In the genomic region with DNA sequence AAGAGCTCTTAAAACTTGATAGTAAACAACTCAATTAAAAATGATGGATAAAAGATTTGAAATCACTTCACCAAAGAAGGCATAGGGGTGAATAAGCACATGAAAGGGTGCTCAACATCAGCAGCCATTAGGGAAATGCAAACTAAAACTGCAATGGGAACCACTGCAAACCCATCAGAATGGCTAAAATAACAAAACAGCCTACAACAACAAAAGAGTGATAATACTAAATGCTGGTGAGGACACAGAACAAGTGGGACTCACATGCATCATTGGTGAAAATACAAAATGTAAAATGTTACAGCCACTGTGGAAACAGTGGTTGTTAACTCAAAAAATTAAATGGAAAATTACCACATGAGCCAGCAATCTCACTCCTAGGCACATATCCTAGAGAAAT, we compare ENCODE assay signal across 2 cellular contexts.
A peak's percentile ranks its signal among the peaks of the same experiment; 100 is the strongest.
TF ChIP-seq lines count a peak whose summit lies in the region.

No MANE protein-coding gene starts in this region.

TF ChIP-seq in HEK293, 187 proteins besides CTCF, POLR2A, EP300 and RAD21:
- TF ChIP-seq ZNF184 (tag by site-specific recombination; IDR thresholded peaks at IDR 0.05) (peak; percentile 91), IKZF3 (tag by site-specific recombination; IDR thresholded peaks at IDR 0.05) (no peak)
TF ChIP-seq in HEK293: peak in this region for 1.

TF ChIP-seq in H1, 55 proteins besides CTCF, POLR2A, EP300 and RAD21:
- TF ChIP-seq RNF2 (IDR thresholded peaks at IDR 0.05; ENCODE audit: borderline replicate concordance, low read depth, low read length, missing control alignments, poor library complexity, severe bottlenecking) (no peak), TEAD4 (IDR thresholded peaks at IDR 0.05; ENCODE audit: low read depth, low read length) (no peak), POLR2AphosphoS5 (IDR thresholded peaks at IDR 0.05; ENCODE audit: low read depth, low read length) (no peak)
- TF ChIP-seq, protein P1, sequence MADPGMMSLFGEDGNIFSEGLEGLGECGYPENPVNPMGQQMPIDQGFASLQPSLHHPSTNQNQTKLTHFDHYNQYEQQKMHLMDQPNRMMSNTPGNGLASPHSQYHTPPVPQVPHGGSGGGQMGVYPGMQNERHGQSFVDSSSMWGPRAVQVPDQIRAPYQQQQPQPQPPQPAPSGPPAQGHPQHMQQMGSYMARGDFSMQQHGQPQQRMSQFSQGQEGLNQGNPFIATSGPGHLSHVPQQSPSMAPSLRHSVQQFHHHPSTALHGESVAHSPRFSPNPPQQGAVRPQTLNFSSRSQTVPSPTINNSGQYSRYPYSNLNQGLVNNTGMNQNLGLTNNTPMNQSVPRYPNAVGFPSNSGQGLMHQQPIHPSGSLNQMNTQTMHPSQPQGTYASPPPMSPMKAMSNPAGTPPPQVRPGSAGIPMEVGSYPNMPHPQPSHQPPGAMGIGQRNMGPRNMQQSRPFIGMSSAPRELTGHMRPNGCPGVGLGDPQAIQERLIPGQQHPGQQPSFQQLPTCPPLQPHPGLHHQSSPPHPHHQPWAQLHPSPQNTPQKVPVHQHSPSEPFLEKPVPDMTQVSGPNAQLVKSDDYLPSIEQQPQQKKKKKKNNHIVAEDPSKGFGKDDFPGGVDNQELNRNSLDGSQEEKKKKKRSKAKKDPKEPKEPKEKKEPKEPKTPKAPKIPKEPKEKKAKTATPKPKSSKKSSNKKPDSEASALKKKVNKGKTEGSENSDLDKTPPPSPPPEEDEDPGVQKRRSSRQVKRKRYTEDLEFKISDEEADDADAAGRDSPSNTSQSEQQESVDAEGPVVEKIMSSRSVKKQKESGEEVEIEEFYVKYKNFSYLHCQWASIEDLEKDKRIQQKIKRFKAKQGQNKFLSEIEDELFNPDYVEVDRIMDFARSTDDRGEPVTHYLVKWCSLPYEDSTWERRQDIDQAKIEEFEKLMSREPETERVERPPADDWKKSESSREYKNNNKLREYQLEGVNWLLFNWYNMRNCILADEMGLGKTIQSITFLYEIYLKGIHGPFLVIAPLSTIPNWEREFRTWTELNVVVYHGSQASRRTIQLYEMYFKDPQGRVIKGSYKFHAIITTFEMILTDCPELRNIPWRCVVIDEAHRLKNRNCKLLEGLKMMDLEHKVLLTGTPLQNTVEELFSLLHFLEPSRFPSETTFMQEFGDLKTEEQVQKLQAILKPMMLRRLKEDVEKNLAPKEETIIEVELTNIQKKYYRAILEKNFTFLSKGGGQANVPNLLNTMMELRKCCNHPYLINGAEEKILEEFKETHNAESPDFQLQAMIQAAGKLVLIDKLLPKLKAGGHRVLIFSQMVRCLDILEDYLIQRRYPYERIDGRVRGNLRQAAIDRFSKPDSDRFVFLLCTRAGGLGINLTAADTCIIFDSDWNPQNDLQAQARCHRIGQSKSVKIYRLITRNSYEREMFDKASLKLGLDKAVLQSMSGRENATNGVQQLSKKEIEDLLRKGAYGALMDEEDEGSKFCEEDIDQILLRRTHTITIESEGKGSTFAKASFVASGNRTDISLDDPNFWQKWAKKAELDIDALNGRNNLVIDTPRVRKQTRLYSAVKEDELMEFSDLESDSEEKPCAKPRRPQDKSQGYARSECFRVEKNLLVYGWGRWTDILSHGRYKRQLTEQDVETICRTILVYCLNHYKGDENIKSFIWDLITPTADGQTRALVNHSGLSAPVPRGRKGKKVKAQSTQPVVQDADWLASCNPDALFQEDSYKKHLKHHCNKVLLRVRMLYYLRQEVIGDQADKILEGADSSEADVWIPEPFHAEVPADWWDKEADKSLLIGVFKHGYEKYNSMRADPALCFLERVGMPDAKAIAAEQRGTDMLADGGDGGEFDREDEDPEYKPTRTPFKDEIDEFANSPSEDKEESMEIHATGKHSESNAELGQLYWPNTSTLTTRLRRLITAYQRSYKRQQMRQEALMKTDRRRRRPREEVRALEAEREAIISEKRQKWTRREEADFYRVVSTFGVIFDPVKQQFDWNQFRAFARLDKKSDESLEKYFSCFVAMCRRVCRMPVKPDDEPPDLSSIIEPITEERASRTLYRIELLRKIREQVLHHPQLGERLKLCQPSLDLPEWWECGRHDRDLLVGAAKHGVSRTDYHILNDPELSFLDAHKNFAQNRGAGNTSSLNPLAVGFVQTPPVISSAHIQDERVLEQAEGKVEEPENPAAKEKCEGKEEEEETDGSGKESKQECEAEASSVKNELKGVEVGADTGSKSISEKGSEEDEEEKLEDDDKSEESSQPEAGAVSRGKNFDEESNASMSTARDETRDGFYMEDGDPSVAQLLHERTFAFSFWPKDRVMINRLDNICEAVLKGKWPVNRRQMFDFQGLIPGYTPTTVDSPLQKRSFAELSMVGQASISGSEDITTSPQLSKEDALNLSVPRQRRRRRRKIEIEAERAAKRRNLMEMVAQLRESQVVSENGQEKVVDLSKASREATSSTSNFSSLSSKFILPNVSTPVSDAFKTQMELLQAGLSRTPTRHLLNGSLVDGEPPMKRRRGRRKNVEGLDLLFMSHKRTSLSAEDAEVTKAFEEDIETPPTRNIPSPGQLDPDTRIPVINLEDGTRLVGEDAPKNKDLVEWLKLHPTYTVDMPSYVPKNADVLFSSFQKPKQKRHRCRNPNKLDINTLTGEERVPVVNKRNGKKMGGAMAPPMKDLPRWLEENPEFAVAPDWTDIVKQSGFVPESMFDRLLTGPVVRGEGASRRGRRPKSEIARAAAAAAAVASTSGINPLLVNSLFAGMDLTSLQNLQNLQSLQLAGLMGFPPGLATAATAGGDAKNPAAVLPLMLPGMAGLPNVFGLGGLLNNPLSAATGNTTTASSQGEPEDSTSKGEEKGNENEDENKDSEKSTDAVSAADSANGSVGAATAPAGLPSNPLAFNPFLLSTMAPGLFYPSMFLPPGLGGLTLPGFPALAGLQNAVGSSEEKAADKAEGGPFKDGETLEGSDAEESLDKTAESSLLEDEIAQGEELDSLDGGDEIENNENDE (IDR thresholded peaks at IDR 0.05; ENCODE audit: insufficient replicate concordance, low read length): no peak
